8 cellular contexts compared by ENCODE assay signal in the genomic region with DNA sequence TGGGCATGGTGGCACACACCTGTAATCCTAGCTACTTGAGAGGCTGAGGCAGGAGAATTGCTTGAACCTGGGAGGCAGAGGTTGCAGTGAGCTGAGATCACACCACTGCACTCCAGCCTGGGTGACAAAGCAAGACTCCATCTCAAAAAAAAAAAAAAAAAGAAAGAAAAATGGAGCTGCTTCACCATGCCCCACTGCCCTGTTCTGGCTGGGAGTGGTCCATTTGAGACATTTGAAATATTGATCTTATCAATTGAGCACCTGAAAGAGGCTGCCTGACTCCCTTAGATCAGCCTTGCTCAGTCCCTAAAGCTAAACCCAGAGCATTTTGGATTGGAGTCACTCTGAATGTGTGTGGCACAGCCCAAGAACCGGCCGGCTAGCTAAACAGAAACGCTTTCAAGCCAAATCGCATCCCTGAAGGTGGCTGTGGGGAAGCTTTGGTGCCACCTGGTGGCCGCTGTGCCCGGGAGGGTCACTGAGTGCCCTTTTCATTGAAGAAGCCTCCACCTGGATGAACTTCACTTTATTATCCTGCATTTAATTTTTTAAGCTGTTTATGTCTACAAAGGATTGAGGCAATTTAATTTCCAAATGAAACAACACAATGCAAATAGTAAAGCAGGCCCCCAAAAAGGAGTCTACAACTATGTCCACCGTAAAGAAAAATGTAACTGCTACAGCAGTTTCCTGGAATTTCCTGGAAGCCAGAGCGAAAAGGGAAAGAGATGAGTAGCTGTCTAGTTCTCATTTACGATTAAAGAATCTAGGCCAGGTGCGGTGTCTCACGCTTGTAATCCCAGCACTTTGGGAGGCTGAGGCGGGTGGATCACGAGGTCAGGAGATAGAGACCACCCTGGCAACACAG. TPM values are rescaled to one million over a fixed set of nuclear protein-coding genes. Genes with fewer than 3 reads are reported as not detected.
DNase-seq lines count a peak whose midpoint lies in the region; ATAC-seq lines count a peak whose summit lies in the region.

No MANE protein-coding gene starts in this region.

- DNase-seq in GM03348 (ENCODE audit: low spot score) (peak; percentile 87), NCI-H345 (lab: John Stamatoyannopoulos, UW) (peak; percentile 70), cerebellum (ENCODE audit: low spot score) (peak; percentile 71), left lobe of liver (ENCODE audit: low spot score) (peak; percentile 82)
- peak; percentile 56 to 64 for DNase-seq in activated CD4-positive, alpha-beta T cell treated with anti-CD3 and anti-CD28 coated beads for 4 hours
- DNase-seq in stimulated activated CD4-positive, alpha-beta T cell treated with anti-CD3 and anti-CD28 coated beads, Interleukin-4, amount 100 ng/mL, for 4 hours, result peak; percentile 52 to 71

- peak; percentile 78 for ATAC-seq in HG02759 (IDR thresholded peaks at IDR 0.05; ENCODE audit: unreplicated experiment)
- ATAC-seq in left lobe of liver, result peak; percentile 95
- no peak for ATAC-seq in HG02623 (IDR thresholded peaks at IDR 0.05; ENCODE audit: unreplicated experiment)

RNA-seq across cellular contexts. Expression of gene SERPINE3, which starts 53.1 kb away (rescaled TPM):
- total RNA-seq in cerebellum (0.27 TPM), left lobe of liver (not detected)
